In genomic region chr12:115767921-115768320, GRCh38 we compare ENCODE assay signal across 5 cellular contexts.
"Had no signal": no experiment of that assay in that cellular context is flagged by ENCODE, and none has a peak within 500 bp of the region (broad histone marks: within the 10 kb centered on the region; RNA-seq: fewer than 3 reads in every experiment).

No MANE protein-coding gene starts in this region.

- FAIRE-seq: HTR-8/SVneo, K562 had no signal

- ATAC-seq: K562 had no signal

- DNase-seq: IMR-90, KBM-7 had no signal

- H3K4me3 ChIP-seq: K562 had no signal

- H3K27ac ChIP-seq: HL-60 had no signal
